21 cellular contexts compared by ENCODE assay signal in the genomic region with DNA sequence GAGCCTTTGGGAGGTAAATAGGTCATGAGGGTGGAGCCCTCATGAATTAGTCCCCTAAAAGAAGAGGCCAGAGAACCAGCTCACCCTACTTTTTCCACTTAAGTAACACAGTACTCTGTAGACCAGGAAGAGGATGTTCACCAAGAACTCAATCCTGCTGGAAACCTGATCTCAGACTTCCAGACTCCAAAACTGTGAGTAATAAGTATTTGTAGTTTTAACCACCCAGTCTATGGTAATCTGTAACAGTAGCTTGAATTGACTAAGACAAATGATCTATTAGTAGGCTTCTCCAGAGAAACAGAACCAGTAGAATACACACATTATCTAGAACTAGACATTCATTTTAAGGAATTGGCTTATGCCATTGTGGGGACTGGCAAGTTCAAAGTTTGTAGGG. TPM values are rescaled to one million over a fixed set of nuclear protein-coding genes. Genes with fewer than 3 reads are reported as not detected.
DNase-seq lines count a peak whose midpoint lies in the region; ATAC-seq and TF ChIP-seq lines count a peak whose summit lies in the region.
"Had no signal": no experiment of that assay in that cellular context is flagged by ENCODE, and none has a peak within 500 bp of the region (broad histone marks: within the 10 kb centered on the region; RNA-seq: fewer than 3 reads in every experiment).

No MANE protein-coding gene starts in this region.

- H3K9ac ChIP-seq in GM23248 (no peak overlapping the region), adipocyte (ENCODE audit: low read length) (no peak overlapping the region)
- H3K9ac ChIP-seq: neural progenitor cell had no signal

- H3K36me3 ChIP-seq in GM23248 (ENCODE audit: low read depth) = 0 out of 2 replicates have a peak, but pooled peaks cover 3% of the 10 kb centered on the region
- H3K36me3 ChIP-seq in adipocyte (ENCODE audit: control insufficient read depth, insufficient read depth, low read length, severe bottlenecking) = peaks cover 6% of the 10 kb centered on the region
- peaks cover 0 to 23% (median 0%) of the 10 kb centered on the region in 9 donors for H3K36me3 ChIP-seq in heart right ventricle
- no peaks in the 10 kb centered on the region for H3K36me3 ChIP-seq in prostate gland
- H3K36me3 ChIP-seq: neural progenitor cell had no signal

- H3K4me1 ChIP-seq in GM23248 (ENCODE audit: insufficient read depth) = no peaks in the 10 kb centered on the region
- no peaks in the 10 kb centered on the region for H3K4me1 ChIP-seq in adipocyte (ENCODE audit: control insufficient read depth, insufficient read depth, low read length)
- H3K4me1 ChIP-seq in heart right ventricle = peaks cover 0 to 7% (median 0%) of the 10 kb centered on the region in 9 donors
- H3K4me1 ChIP-seq in prostate gland (replicated peaks) = no peaks in the 10 kb centered on the region

- H3K9me2 ChIP-seq in GM23248 (ENCODE audit: insufficient read depth) = no peaks in the 10 kb centered on the region

- ATAC-seq in GM21423 (IDR thresholded peaks at IDR 0.05; ENCODE audit: unreplicated experiment) = no peak
- ATAC-seq in heart right ventricle = no peak
- ATAC-seq: activated naive CD4-positive, alpha-beta T cell treated with anti-CD3 and anti-CD28 coated beads, Interleukin-2, amount 50 U/mL, for 72 hours; HCT116; Right ventricle myocardium inferior had no signal

- no peak overlapping the region for H2AFZ ChIP-seq in GM23248
- H2AFZ ChIP-seq: neural progenitor cell had no signal

- intact Hi-C loops in heart right ventricle (cut with DNase I) (no loop called here), prostate gland (cut with DNase I) (no loop called here)

- peaks cover 4% of the 10 kb centered on the region; the same call in 1 of the 2 replicates for H3F3A ChIP-seq in GM23248 (ENCODE audit: insufficient read depth)

- no peak overlapping the region for H3K4me2 ChIP-seq in GM23248 (ENCODE audit: unreplicated experiment)
- H3K4me2 ChIP-seq: neural progenitor cell, smooth muscle cell had no signal

- H3K27ac ChIP-seq in GM23248 = no peak overlapping the region
- no peak overlapping the region for H3K27ac ChIP-seq in heart right ventricle
- H3K27ac ChIP-seq in prostate gland = no peak overlapping the region
- H3K27ac ChIP-seq: HL-60, neural progenitor cell, tibial nerve had no signal

- no peak for TF ChIP-seq POLR2A in prostate gland (IDR thresholded peaks at IDR 0.05)

- DNase-seq in GM23248 (peak; percentile 17), adipocyte (ENCODE audit: low read depth) (peak; percentile 7), fibroblast of peridontal ligament (ENCODE audit: extremely low read depth) (peak; percentile 56), skeletal muscle cell (ENCODE audit: low read depth) (peak; percentile 16), heart right ventricle (no peak), prostate gland (ENCODE audit: low spot score) (no peak)
- DNase-seq in stimulated activated naive CD4-positive, alpha-beta T cell (lab: John Stamatoyannopoulos, UW) = no peak
- DNase-seq: CD8-positive, alpha-beta memory T cell; dermis blood vessel endothelial cell; DMS53; NCI-H1694; NCI-H748 treated with DMSO at 0.1 percent for 48 hours; stimulated activated CD4-positive, alpha-beta T cell treated with anti-CD3 and anti-CD28 coated beads, Interleukin-4, amount 100 ng/mL, for 1 hour had no signal

- H3K9me3 ChIP-seq in GM23248 (ENCODE audit: low read depth) = no peaks in the 10 kb centered on the region
- H3K9me3 ChIP-seq in adipocyte (ENCODE audit: control insufficient read depth, low read length) = no peaks in the 10 kb centered on the region
- H3K9me3 ChIP-seq in heart right ventricle = no peaks in the 10 kb centered on the region
- H3K9me3 ChIP-seq in prostate gland = no peaks in the 10 kb centered on the region
- H3K9me3 ChIP-seq: tibial nerve had no signal

- H3K79me2 ChIP-seq in GM23248 (ENCODE audit: insufficient read depth) = no peaks in the 10 kb centered on the region

- H3K4me3 ChIP-seq in GM23248 (no peak overlapping the region), adipocyte (ENCODE audit: low read length) (no peak overlapping the region), skeletal muscle cell (ENCODE audit: low read depth, low read length) (no peak overlapping the region), heart right ventricle (no peak overlapping the region), prostate gland (no peak overlapping the region)
- H3K4me3 ChIP-seq: neural progenitor cell, smooth muscle cell, tibial nerve had no signal

- TF ChIP-seq CTCF in heart right ventricle (IDR thresholded peaks at IDR 0.05) (no peak), prostate gland (IDR thresholded peaks at IDR 0.05) (no peak)

- H3K27me3 ChIP-seq in GM23248 (replicated peaks; ENCODE audit: insufficient read depth) = no peaks in the 10 kb centered on the region
- no peaks in the 10 kb centered on the region for H3K27me3 ChIP-seq in adipocyte (replicated peaks; ENCODE audit: control insufficient read depth, insufficient read depth, low read length)
- no peaks in the 10 kb centered on the region for H3K27me3 ChIP-seq in heart right ventricle
- H3K27me3 ChIP-seq in prostate gland (replicated peaks; ENCODE audit: insufficient read depth) = no peaks in the 10 kb centered on the region
- H3K27me3 ChIP-seq: neural progenitor cell, tibial nerve had no signal

- in situ Hi-C loops in GM23248 (cut with MboI) = no loop called here

- no peaks in the 10 kb centered on the region for H4K20me1 ChIP-seq in GM23248 (ENCODE audit: insufficient read depth)

RNA-seq across cellular contexts. Expression of gene ANKMY2, which starts 51.5 kb away (rescaled TPM):
- total RNA-seq in GM23248 (2014; rRNA removed; shearing (Covaris generic)) = 23.0 and 23.1 TPM in 2 replicates
- polyA plus RNA-seq in GM23248 (2016; fragmentation: Nextera tagmentation; extraction: Ambion mirVana) (19.3 and 22.1 TPM in 2 replicates), heart right ventricle (10 to 100 TPM; 10.7 to 13.3 TPM)
- total RNA-seq in heart right ventricle (10 to 100 TPM; 21.1 to 46.7 (median 35.8) TPM), prostate gland (10 to 100 TPM; 15.5 to 16.4 TPM)

RNA-seq across cellular contexts. Expression of gene BZW2, which starts 51.9 kb away (rescaled TPM):
- total RNA-seq in GM23248 (2014; rRNA removed; shearing (Covaris generic)) = 54.1 and 61.0 TPM in 2 replicates
- 60.9 and 64.3 TPM in 2 replicates for polyA plus RNA-seq in GM23248 (2016; fragmentation: Nextera tagmentation; extraction: Ambion mirVana)
- 100 to 1,000 TPM; 231 to 470 (median 351) TPM for total RNA-seq in heart right ventricle
- polyA plus RNA-seq in heart right ventricle = 100 to 1,000 TPM; 147 to 177 TPM
- total RNA-seq in prostate gland = 10 to 100 TPM; 31.0 to 33.5 TPM

Comparison
In these comparisons a context has a peak if more than half of its experiments do, and no peak if none do; other contexts are left out.
1. DNase-seq: peak in GM23248 (single experiment), adipocyte (single experiment), fibroblast of peridontal ligament (single experiment) and skeletal muscle cell (single experiment); none in stimulated activated naive CD4-positive, alpha-beta T cell (0 of 6), heart right ventricle (0 of 2) and prostate gland (single experiment).